Comparison of ENCODE assay signal across 8 cellular contexts in genomic region chr4:1713003-1713397, GRCh38. TPM values are rescaled to one million over a fixed set of nuclear protein-coding genes. Genes with fewer than 3 reads are reported as not detected.
A peak's percentile ranks its signal among the peaks of the same experiment; 100 is the strongest.
DNase-seq lines count a peak whose midpoint lies in the region; TF ChIP-seq lines count a peak whose summit lies in the region.

No MANE protein-coding gene starts in this region.

- H3K79me2 ChIP-seq in mammary epithelial cell (ENCODE audit: insufficient read depth, low read length), result peaks cover 85% of the 10 kb centered on the region

- TSS peak; percentile 58 for BruUV-seq in mammary epithelial cell (replicated peaks; lab: Mats Ljungman, UMichigan)

- H3K4me3 Mint-ChIP-seq in activated T-cell treated with anti-CD3 and anti-CD28 coated beads, Interleukin-2, amount 50 U/mL, for 24 hours, result peak overlapping the region; percentile 100
- H3K4me3 Mint-ChIP-seq in mesothelial cell of epicardium, result peak overlapping the region; percentile 87

- in situ Hi-C loops in mammary epithelial cell (cut with MboI; ENCODE audit: low sequenced_read_pairs in 2 of 2), result no loop called here

- no peaks in the 10 kb centered on the region for H3K9me3 ChIP-seq in mammary epithelial cell (replicated peaks; ENCODE audit: insufficient read depth, low read length)

- H3K27me3 ChIP-seq in mammary epithelial cell (ENCODE audit: insufficient read depth, low read length), result no peaks in the 10 kb centered on the region

- no peaks in the 10 kb centered on the region for H3K9me3 Mint-ChIP-seq in activated T-cell treated with anti-CD3 and anti-CD28 coated beads, Interleukin-2, amount 50 U/mL, for 24 hours
- H3K9me3 Mint-ChIP-seq in mesothelial cell of epicardium, result no peaks in the 10 kb centered on the region

- peak overlapping the region; percentile 90 for H3K4me2 ChIP-seq in mammary epithelial cell (ENCODE audit: insufficient read depth, low read depth, low read length)

- H2AFZ ChIP-seq in mammary epithelial cell (ENCODE audit: low read depth, low read length), result peak overlapping the region; percentile 93

- H3K9ac ChIP-seq in mammary epithelial cell (ENCODE audit: insufficient read depth, low read length), result peak overlapping the region; percentile 87

- TF ChIP-seq RAD21 in Ishikawa (IDR thresholded peaks at IDR 0.05; ENCODE audit: low read depth), result no peak

- intact Hi-C loops in mammary epithelial cell (cut with micrococcal nuclease), result loop anchor here (2.0 kb wide), 1 partner anchor 14 kb away; no protein-coding TSS in a partner anchor

- peaks cover 86% of the 10 kb centered on the region for H3K36me3 Mint-ChIP-seq in activated T-cell treated with anti-CD3 and anti-CD28 coated beads, Interleukin-2, amount 50 U/mL, for 24 hours (ENCODE audit: low read depth)
- peaks cover 7% of the 10 kb centered on the region for H3K36me3 Mint-ChIP-seq in mesothelial cell of epicardium

- H3K4me3 ChIP-seq in mammary epithelial cell (replicated peaks in 1 of 3; ENCODE audit: insufficient read depth in 1 of 3, low read depth in 2 of 3, low read length in 3 of 3), result peak overlapping the region; percentile 68 to 83 (median 70)

- TF ChIP-seq CTCF in mammary epithelial cell (conservative IDR thresholded peaks at IDR 0.05 in 1 of 2, IDR thresholded peaks at IDR 0.05 in 1 of 2; ENCODE audit: extremely low read depth in 1 of 2, insufficient read depth in 1 of 2, low read depth in 1 of 2, low read length in 2 of 2) (no peak), mesothelial cell of epicardium (IDR thresholded peaks at IDR 0.05; ENCODE audit: unreplicated experiment) (no peak)

- H3K27ac ChIP-seq in mammary epithelial cell (ENCODE audit: insufficient read depth, low read depth, low read length), result peak overlapping the region; percentile 89

- peaks cover 17% of the 10 kb centered on the region for H3K4me1 ChIP-seq in mammary epithelial cell (ENCODE audit: insufficient read depth, low read length)

- H4K20me1 ChIP-seq in mammary epithelial cell (ENCODE audit: insufficient read depth, low read length), result no peaks in the 10 kb centered on the region

- H3K27me3 Mint-ChIP-seq in activated T-cell treated with anti-CD3 and anti-CD28 coated beads, Interleukin-2, amount 50 U/mL, for 24 hours, result no peaks in the 10 kb centered on the region
- no peaks in the 10 kb centered on the region for H3K27me3 Mint-ChIP-seq in mesothelial cell of epicardium (ENCODE audit: low read depth)

- dilution Hi-C loops in mammary epithelial cell (cut with HindIII; ENCODE audit: low sequenced_read_pairs), result no loop called here

- TF ChIP-seq EP300 in Ishikawa (IDR thresholded peaks at IDR 0.05; ENCODE audit: borderline replicate concordance), result no peak

- no peak for DNase-seq in activated T-cell treated with anti-CD3 and anti-CD28 coated beads, Interleukin-2, amount 50 U/mL, for 24 hours
- no peak for DNase-seq in activated T-cell treated with anti-CD3 and anti-CD28 coated beads, Interleukin-2, amount 50 U/mL, for 48 hours
- DNase-seq in mammary epithelial cell (no peak), mesothelial cell of epicardium (ENCODE audit: low spot score in 2 of 2, unreplicated experiment in 2 of 2) (no peak), amygdala (lab: John Stamatoyannopoulos, UW) (no peak), NCI-H82 (lab: John Stamatoyannopoulos, UW) (no peak)
- no peak for DNase-seq in stimulated activated CD4-positive, alpha-beta T cell treated with anti-CD3 and anti-CD28 coated beads, Interleukin-15, amount 100 ng/mL, for 24 hours

- peaks cover 63% of the 10 kb centered on the region for H3K4me1 Mint-ChIP-seq in activated T-cell treated with anti-CD3 and anti-CD28 coated beads, Interleukin-2, amount 50 U/mL, for 24 hours (ENCODE audit: low read depth)
- peaks cover 41% of the 10 kb centered on the region for H3K4me1 Mint-ChIP-seq in mesothelial cell of epicardium

- CTCF ChIA-PET in mammary epithelial cell (lab: Charles Lee; ENCODE audit: low non-redundant PET), result no interaction called here

- peak overlapping the region; percentile 99 for H3K27ac Mint-ChIP-seq in activated T-cell treated with anti-CD3 and anti-CD28 coated beads, Interleukin-2, amount 50 U/mL, for 24 hours
- peak overlapping the region; percentile 98 for H3K27ac Mint-ChIP-seq in mesothelial cell of epicardium

- H3K36me3 ChIP-seq in mammary epithelial cell (ENCODE audit: insufficient read depth, low read length), result no peaks in the 10 kb centered on the region

- WGBS in mammary epithelial cell (ENCODE audit: low coverage, missing lambda C conversion rate), result under 1% methylated on average over 17 of the region's 23 CpGs

TF ChIP-seq in Ishikawa, 13 proteins besides CTCF, POLR2A, EP300 and RAD21:
- TF ChIP-seq NFIC (IDR thresholded peaks at IDR 0.05), result no peak
- no peak for TF ChIP-seq MAX (IDR thresholded peaks at IDR 0.05)
- TF ChIP-seq CREB1 (IDR thresholded peaks at IDR 0.05; ENCODE audit: low read depth), result 0 out of 2 replicates have a peak, but pooled peaks have one; percentile 12
- TF ChIP-seq USF1 (IDR thresholded peaks at IDR 0.05), result no peak
- peak; percentile 3; the same call in 1 of the 2 replicates for TF ChIP-seq EGR1 (IDR thresholded peaks at IDR 0.05)
- TF ChIP-seq FOXM1 (IDR thresholded peaks at IDR 0.05; ENCODE audit: borderline replicate concordance, low read depth), result no peak

RNA-seq across cellular contexts. Expression of gene SLBP, which starts 0.9 kb away (rescaled TPM):
- total RNA-seq in mammary epithelial cell, result 10 to 100 TPM; 38.0 to 55.7 TPM
- 71.1 TPM for polyA plus RNA-seq in mammary epithelial cell
- polyA minus RNA-seq in mammary epithelial cell, result 46.8 TPM
- 45.8 to 50.6 TPM (median 49.8 TPM) in 3 replicates for total RNA-seq in mesothelial cell of epicardium

RNA-seq across cellular contexts. Expression of gene TMEM129, which starts 8.1 kb away (rescaled TPM):
- total RNA-seq in mammary epithelial cell (10 to 100 TPM; 31.7 to 52.7 TPM), mesothelial cell of epicardium (36.0 to 37.8 TPM (median 37.3 TPM) in 3 replicates)
- 21.5 TPM for polyA plus RNA-seq in mammary epithelial cell
- 15.1 TPM for polyA minus RNA-seq in mammary epithelial cell

RNA-seq across cellular contexts. Expression of gene TACC3, which starts 8.3 kb away (rescaled TPM):
- total RNA-seq in mammary epithelial cell, result 10 to 100 TPM in 1 of 2 donors, 1 to 10 TPM in 1; 2.3 to 73.0 TPM
- polyA plus RNA-seq in mammary epithelial cell, result 46.9 TPM
- 103 TPM for polyA minus RNA-seq in mammary epithelial cell
- 38.9 to 45.3 TPM (median 44.4 TPM) in 3 replicates for total RNA-seq in mesothelial cell of epicardium

RNA-seq across cellular contexts. Expression of gene FAM53A, which starts 28.9 kb away (rescaled TPM):
- total RNA-seq in mammary epithelial cell (1 to 10 TPM; 3.3 to 3.7 TPM), mesothelial cell of epicardium (7.2 to 10.5 TPM (median 7.6 TPM) in 3 replicates)
- polyA plus RNA-seq in mammary epithelial cell, result 0.63 TPM
- not detected for polyA minus RNA-seq in mammary epithelial cell
